ENCODE assay signal across 20 cellular contexts in the genomic region with DNA sequence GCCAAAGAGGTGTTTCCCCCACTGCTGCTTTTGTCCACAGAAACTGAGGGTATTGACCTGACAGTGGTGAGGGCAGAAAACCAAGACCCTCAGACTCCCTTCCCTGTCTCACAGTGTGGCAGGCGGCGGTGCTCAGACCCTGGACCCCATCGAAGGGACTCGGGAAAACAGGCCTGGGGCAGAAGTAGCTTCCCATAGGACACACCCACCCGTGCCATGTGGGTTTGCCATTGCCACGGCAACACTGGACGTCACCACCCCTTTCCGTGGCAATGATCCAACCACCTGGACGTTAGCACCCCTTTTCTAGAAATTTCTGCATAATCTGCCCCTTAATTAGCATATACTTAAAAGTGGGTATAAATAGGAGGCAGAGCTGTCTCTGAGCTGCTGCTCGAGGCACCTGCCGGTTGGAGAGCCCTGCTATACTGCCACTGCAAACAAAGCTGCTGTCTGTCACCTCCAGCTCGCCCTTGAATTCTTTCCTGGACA. TPM values are rescaled to one million over a fixed set of nuclear protein-coding genes. Genes with fewer than 3 reads are reported as not detected.
DNase-seq lines count a peak whose midpoint lies in the region; TF ChIP-seq lines count a peak whose summit lies in the region.
"Had no signal": no experiment of that assay in that cellular context is flagged by ENCODE, and none has a peak within 500 bp of the region (broad histone marks: within the 10 kb centered on the region; RNA-seq: fewer than 3 reads in every experiment).

No MANE protein-coding gene starts in this region.

- intact Hi-C loops in colonic mucosa (cut with DNase I) (no loop called here), posterior vena cava (cut with DNase I) (no loop called here)

- H3K4me3 ChIP-seq in colonic mucosa, result no peak overlapping the region
- H3K4me3 ChIP-seq: dorsolateral prefrontal cortex, hepatocyte, SK-N-MC had no signal

- no peak overlapping the region for H3K27ac ChIP-seq in colonic mucosa
- H3K27ac ChIP-seq: dorsolateral prefrontal cortex, hepatocyte, SK-N-MC, VCaP had no signal

- no peak overlapping the region for H3K9ac ChIP-seq in colonic mucosa (ENCODE audit: low read depth in 2 of 2, low read length in 2 of 2)

- no peaks in the 10 kb centered on the region for H3K4me1 ChIP-seq in colonic mucosa

- DNase-seq in NCI-H345 (lab: John Stamatoyannopoulos, UW) (peak; percentile 74), NCI-H345 treated with DMSO at 0.1 percent for 48 hours (lab: John Stamatoyannopoulos, UW; ENCODE audit: unreplicated experiment) (no peak), NCI-H2196 (lab: John Stamatoyannopoulos, UW; ENCODE audit: unreplicated experiment) (peak; percentile 70), colonic mucosa (peak; percentile 36), posterior vena cava (ENCODE audit: low spot score) (peak; percentile 69), GF-D8 (lab: John Stamatoyannopoulos, UW) (no peak), NCI-H524 treated with DMSO at 0.1 percent for 48 hours (lab: John Stamatoyannopoulos, UW) (no peak)
- no peak for DNase-seq in stimulated activated CD4-positive, alpha-beta T cell treated with anti-CD3 and anti-CD28 coated beads, Interleukin-2, amount 100 ng/mL, for 24 hours
- DNase-seq: activated CD8-positive, alpha-beta memory T cell treated with anti-CD3 and anti-CD28 coated beads for 24 hours; activated effector memory CD4-positive, alpha-beta T cell treated with Interleukin-2 at 50 U/mL for 16 hours; naive B cell; NCI-H2107 had no signal

- no peaks in the 10 kb centered on the region for H3K36me3 ChIP-seq in colonic mucosa

- no peaks in the 10 kb centered on the region for H3K9me3 ChIP-seq in colonic mucosa

- TF ChIP-seq CTCF in colonic mucosa (IDR thresholded peaks at IDR 0.05), result no peak

- H3K27me3 ChIP-seq in colonic mucosa, result no peaks in the 10 kb centered on the region
- H3K27me3 ChIP-seq: hepatocyte had no signal

RNA-seq across cellular contexts. Expression of a gene that starts 10.6 kb away (rescaled TPM):
- total RNA-seq in colonic mucosa (not detected), posterior vena cava (under 1 TPM; 0.19 to 0.28 TPM)
- total RNA-seq: left lobe of liver, pulmonary artery endothelial cell had no signal

RNA-seq across cellular contexts. Expression of a gene that starts 15.2 kb away (rescaled TPM):
- total RNA-seq in colonic mucosa (under 1 TPM; 0.27 to 0.50 TPM), posterior vena cava (under 1 TPM; 0.43 to 0.56 TPM)
- total RNA-seq: A673, left lobe of liver had no signal

RNA-seq across cellular contexts. Expression of a gene that starts 16.5 kb away (rescaled TPM):
- total RNA-seq in colonic mucosa (not detected), posterior vena cava (not detected)
- total RNA-seq: A673, fibroblast of lung, hepatocyte, left lobe of liver, pulmonary artery endothelial cell had no signal

Comparison
In these comparisons a context has a peak if more than half of its experiments do, and no peak if none do; other contexts are left out.
1. DNase-seq: peak in NCI-H345 (single experiment), NCI-H2196 (single experiment), colonic mucosa (single experiment) and posterior vena cava (single experiment); none in NCI-H345 treated with DMSO at 0.1 percent for 48 hours (single experiment), stimulated activated CD4-positive, alpha-beta T cell treated with anti-CD3 and anti-CD28 coated beads, Interleukin-2, amount 100 ng/mL, for 24 hours (0 of 2), GF-D8 (single experiment) and NCI-H524 treated with DMSO at 0.1 percent for 48 hours (single experiment).